In genomic region chr15:32928876-32929275, GRCh38 we compare ENCODE assay signal across 27 cellular contexts.
DNase-seq lines count a peak whose midpoint lies in the region; ATAC-seq, FAIRE-seq and TF ChIP-seq lines count a peak whose summit lies in the region.
"Had no signal": no experiment of that assay in that cellular context is flagged by ENCODE, and none has a peak within 500 bp of the region (broad histone marks: within the 10 kb centered on the region; RNA-seq: fewer than 3 reads in every experiment).

No MANE protein-coding gene starts in this region.

- H2BK15ac ChIP-seq in IMR-90 (ENCODE audit: low read depth, low read length) (0 out of 3 replicates have a peak overlapping the region, but pooled peaks have one; percentile 9), neuronal stem cell (ENCODE audit: low read length) (no peak overlapping the region)

- peak; percentile 18 for FAIRE-seq in bronchial epithelial cell (lab: Jason Lieb, UNC)
- FAIRE-seq: D721Med, GM12892, GM19239, H54 had no signal

- peak overlapping the region; percentile 95 for H4K5ac ChIP-seq in IMR-90 (ENCODE audit: low read depth, low read length)

- H3K56ac ChIP-seq in IMR-90 (ENCODE audit: extremely low read depth, insufficient read depth, low read length) = no peak overlapping the region

- H2BK5ac ChIP-seq in IMR-90 (ENCODE audit: low read depth, low read length, poor library complexity, severe bottlenecking) (peak overlapping the region; percentile 83), neuronal stem cell (ENCODE audit: low read length) (no peak overlapping the region)

- no TSS peak for BruUV-seq in IMR-90 (replicated peaks; lab: Mats Ljungman, UMichigan)

- peak overlapping the region; percentile 37 to 71; a peak in 3 of 4 replicates for H4K8ac ChIP-seq in IMR-90 (ENCODE audit: low read depth in 2 of 2, low read length in 2 of 2)
- H4K8ac ChIP-seq in neuronal stem cell (ENCODE audit: low read depth, low read length) = no peak overlapping the region

- H2AK5ac ChIP-seq in IMR-90 (ENCODE audit: low read depth, low read length) (no peak overlapping the region), neuronal stem cell (ENCODE audit: low read depth, low read length) (no peak overlapping the region)

- H4K20me1 ChIP-seq in IMR-90 (ENCODE audit: insufficient read depth, low read length) = no peaks in the 10 kb centered on the region

- H3K79me1 ChIP-seq in IMR-90 (ENCODE audit: low read depth in 1 of 2, low read length in 2 of 2) (peaks cover 18 to 39% of the 10 kb centered on the region in 2 experiments), neuronal stem cell (ENCODE audit: low read depth, low read length) (no peaks in the 10 kb centered on the region)

- H3K4me2 ChIP-seq in IMR-90 (ENCODE audit: low read depth, low read length) (no peak overlapping the region), neuronal stem cell (ENCODE audit: insufficient read depth, low read length, poor library complexity, severe bottlenecking) (no peak overlapping the region)
- H3K4me2 ChIP-seq: A549; BLaER1 treated with 17β-estradiol and CSF1 and Interleukin-3, amounts not matched to agents 10 nM and 100 nM had no signal

- peak overlapping the region; percentile 59; the same call in 1 of the 2 replicates for H4K91ac ChIP-seq in IMR-90 (ENCODE audit: insufficient read depth, low read depth, low read length)
- H4K91ac ChIP-seq in neuronal stem cell (ENCODE audit: low read depth, low read length, poor library complexity) = no peak overlapping the region

- WGBS in IMR-90 (ENCODE audit: extremely low coverage in 2 of 2, insufficient read length in 1 of 2), 2 experiments = no CpG with 5 or more reads among the region's 3 CpGs
- WGBS in neuronal stem cell (ENCODE audit: extremely low coverage in 2 of 2, insufficient read length in 2 of 2, insufficient replicate concordance in 1 of 2), 2 donors = no CpG with 5 or more reads among the region's 3 CpGs

- CTCF ChIA-PET in IMR-90 (lab: Yijun Ruan, JAX) = no interaction called here

- intact Hi-C loops in IMR-90 (cut with micrococcal nuclease) = no loop called here

- POLR2A ChIA-PET in IMR-90 (lab: Charles Lee; ENCODE audit: unreplicated experiment) = no interaction called here

- H3K14ac ChIP-seq in IMR-90 (replicated peaks; ENCODE audit: low read depth, low read length) = no peak overlapping the region
- no peak overlapping the region for H3K14ac ChIP-seq in neuronal stem cell (ENCODE audit: low read length)

- in situ Hi-C loops in IMR-90 (cut with MboI; ENCODE audit: low sequenced_read_pairs) = no loop called here

- H2AK9ac ChIP-seq in IMR-90 (replicated peaks; ENCODE audit: low read depth, low read length, poor library complexity) = no peak overlapping the region

- H2BK120ac ChIP-seq in IMR-90 (ENCODE audit: low read depth, low read length) = peak overlapping the region; percentile 66
- H2BK120ac ChIP-seq in neuronal stem cell (ENCODE audit: low read depth, low read length) = no peak overlapping the region

- no peak for TF ChIP-seq RAD21 in IMR-90 (IDR thresholded peaks at IDR 0.05; ENCODE audit: low read length)

- no peak overlapping the region for H3K4me3 ChIP-seq in IMR-90 (ENCODE audit: insufficient read depth, low read depth, low read length)
- no peak overlapping the region for H3K4me3 ChIP-seq in bronchial epithelial cell (ENCODE audit: low read depth, low read length)
- H3K4me3 ChIP-seq in epithelial cell of esophagus (ENCODE audit: low read length) = no peak overlapping the region
- H3K4me3 ChIP-seq in neuronal stem cell (ENCODE audit: low read length in 2 of 2) = no peak overlapping the region
- H3K4me3 ChIP-seq: A549; BLaER1 treated with 17β-estradiol and CSF1 and Interleukin-3, amounts not matched to agents 10 nM and 100 nM; GM23248; HAP-1 had no signal

- H2AFZ ChIP-seq in IMR-90 (replicated peaks; ENCODE audit: low read length, poor library complexity) = no peak overlapping the region
- H2AFZ ChIP-seq in neuronal stem cell (ENCODE audit: low read length) = peak overlapping the region; percentile 4
- H2AFZ ChIP-seq: GM23248 had no signal

- peak overlapping the region; percentile 27; the same call in 1 of the 2 replicates for H2BK20ac ChIP-seq in IMR-90 (ENCODE audit: low read depth, low read length)

- H3K27ac ChIP-seq in IMR-90 (ENCODE audit: insufficient read depth, low read length) (no peak overlapping the region), neuronal stem cell (replicated peaks; ENCODE audit: low read length) (no peak overlapping the region)
- H3K27ac ChIP-seq: A549; BLaER1 treated with 17β-estradiol and CSF1 and Interleukin-3, amounts not matched to agents 10 nM and 100 nM; GM23248 had no signal

- H3K9me3 ChIP-seq in IMR-90 (ENCODE audit: control insufficient read depth, insufficient read depth, low read length) (peaks cover 2% of the 10 kb centered on the region; the same call in 1 of the 2 replicates), neuronal stem cell (replicated peaks in 1 of 2; ENCODE audit: control insufficient read depth in 2 of 2, insufficient read depth in 1 of 2, low read depth in 1 of 2, low read length in 2 of 2) (no peaks in the 10 kb centered on the region)
- H3K9me3 ChIP-seq: BE2C, HAP-1 had no signal

- peaks cover 2% of the 10 kb centered on the region for H3K9me1 ChIP-seq in IMR-90 (ENCODE audit: insufficient read depth, low read length)

- no peak for DNase-seq in IMR-90
- DNase-seq in bronchial epithelial cell (ENCODE audit: low read depth) = peak; percentile 15
- DNase-seq in epithelial cell of esophagus (ENCODE audit: low read depth) = peak; percentile 8
- no peak for DNase-seq in neuronal stem cell (ENCODE audit: low spot score)
- no peak for DNase-seq in DMS114 treated with DMSO at 0.1 percent for 48 hours (lab: John Stamatoyannopoulos, UW; ENCODE audit: unreplicated experiment)
- no peak for DNase-seq in GM03348 (ENCODE audit: low spot score)
- DNase-seq: 8988T; ACHN; AML-193; BE2C; CD4-positive, alpha-beta T cell; CD8-positive, alpha-beta memory T cell; DMS 273 treated with DMSO at 0.1 percent for 48 hours; DMS53; DMS79 treated with DMSO at 0.1 percent for 48 hours; GF-D8; GM23248; HFFc6 had no signal

- ATAC-seq in IMR-90 (ENCODE audit: low read depth) = no peak
- no peak for ATAC-seq in GM18861 (IDR thresholded peaks at IDR 0.05; ENCODE audit: unreplicated experiment)
- ATAC-seq in HG03175 (IDR thresholded peaks at IDR 0.05; ENCODE audit: unreplicated experiment) = no peak
- ATAC-seq: A549 had no signal

- no peak overlapping the region for H2BK12ac ChIP-seq in neuronal stem cell (ENCODE audit: low read length)

- peak overlapping the region; percentile 100; the same call in 1 of the 2 replicates for H3K18ac ChIP-seq in IMR-90 (ENCODE audit: low read depth, low read length)
- no peak overlapping the region for H3K18ac ChIP-seq in neuronal stem cell (ENCODE audit: low read length)

- 0 out of 2 replicates have a peak overlapping the region, but pooled peaks have one; percentile 25 for H3K23ac ChIP-seq in IMR-90 (ENCODE audit: low read depth, low read length)
- no peak overlapping the region for H3K23ac ChIP-seq in neuronal stem cell (ENCODE audit: low read depth, low read length, poor library complexity)

- H3K4me1 ChIP-seq in IMR-90 (ENCODE audit: control insufficient read depth, insufficient read depth, low read length) (peaks cover 10% of the 10 kb centered on the region; the same call in 1 of the 2 replicates), neuronal stem cell (ENCODE audit: control insufficient read depth in 2 of 2, insufficient read depth in 1 of 2, low read depth in 1 of 2, low read length in 2 of 2) (no peaks in the 10 kb centered on the region)
- H3K4me1 ChIP-seq: A549; BE2C; BLaER1 treated with 17β-estradiol and CSF1 and Interleukin-3, amounts not matched to agents 10 nM and 100 nM; HAP-1 had no signal

- H3K27me3 ChIP-seq in IMR-90 (ENCODE audit: control insufficient read depth, insufficient read depth, low read length) = no peaks in the 10 kb centered on the region
- H3K27me3 ChIP-seq in bronchial epithelial cell (ENCODE audit: control insufficient read depth, insufficient read depth, low read length) = no peaks in the 10 kb centered on the region
- H3K27me3 ChIP-seq in neuronal stem cell (ENCODE audit: control insufficient read depth in 3 of 3, insufficient read depth in 3 of 3, low read depth in 1 of 3, low read length in 3 of 3) = no peaks in the 10 kb centered on the region
- H3K27me3 ChIP-seq: BE2C; BLaER1 treated with 17β-estradiol and CSF1 and Interleukin-3, amounts not matched to agents 10 nM and 100 nM had no signal

- no peak for TF ChIP-seq POLR2A in IMR-90 (IDR thresholded peaks at IDR 0.05; ENCODE audit: low read depth, low read length)

- H3K4ac ChIP-seq in IMR-90 (ENCODE audit: low read depth, low read length) (0 out of 2 replicates have a peak overlapping the region, but pooled peaks have one; percentile 16), neuronal stem cell (ENCODE audit: low read length) (no peak overlapping the region)

- no peak overlapping the region for H3K9ac ChIP-seq in IMR-90 (ENCODE audit: low read depth, low read length)
- H3K9ac ChIP-seq in neuronal stem cell (ENCODE audit: low read depth, low read length, poor library complexity) = no peak overlapping the region
- H3K9ac ChIP-seq: BLaER1 treated with 17β-estradiol and CSF1 and Interleukin-3, amounts not matched to agents 10 nM and 100 nM; GM23248 had no signal

- dilution Hi-C loops in IMR-90 (cut with HindIII; ENCODE audit: low sequenced_read_pairs, unreplicated experiment) = no loop called here

- H3K36me3 ChIP-seq in IMR-90 (ENCODE audit: control insufficient read depth, insufficient read depth, low read length) (0 out of 2 replicates have a peak, but pooled peaks cover 2% of the 10 kb centered on the region), bronchial epithelial cell (ENCODE audit: control insufficient read depth, insufficient read depth, low read length) (no peaks in the 10 kb centered on the region), neuronal stem cell (replicated peaks in 1 of 2; ENCODE audit: control insufficient read depth in 2 of 2, insufficient read depth in 2 of 2, low read length in 2 of 2) (no peaks in the 10 kb centered on the region)
- H3K36me3 ChIP-seq: BE2C, HAP-1 had no signal

- no peak for TF ChIP-seq CTCF in IMR-90 (conservative IDR thresholded peaks at IDR 0.05; ENCODE audit: low read depth, low read length)
- no peak for TF ChIP-seq CTCF in bronchial epithelial cell (IDR thresholded peaks at IDR 0.05; ENCODE audit: insufficient read depth, low read length, severe bottlenecking)
- no peak for TF ChIP-seq CTCF in epithelial cell of esophagus (IDR thresholded peaks at IDR 0.05; ENCODE audit: insufficient read depth, low read depth, low read length, missing control alignments)

TF ChIP-seq in IMR-90, 13 proteins besides CTCF, POLR2A, EP300 and RAD21 (continues in another document):
- no peak for TF ChIP-seq NFE2L2 (IDR thresholded peaks at IDR 0.05; ENCODE audit: low read depth, low read length)
- no peak for TF ChIP-seq RFX5 (IDR thresholded peaks at IDR 0.05; ENCODE audit: low read depth, low read length)
- no peak for TF ChIP-seq CHD1 (IDR thresholded peaks at IDR 0.05; ENCODE audit: low read depth, low read length)

Comparison
In these comparisons a context has a peak if more than half of its experiments do, and no peak if none do; other contexts are left out.
1. DNase-seq: peak in bronchial epithelial cell (single experiment) and epithelial cell of esophagus (single experiment); none in IMR-90 (single experiment), neuronal stem cell (single experiment), DMS114 treated with DMSO at 0.1 percent for 48 hours (single experiment) and GM03348 (single experiment).